In genomic region chr14:25231006-25231405, GRCh38 we compare ENCODE assay signal across 25 cellular contexts.
DNase-seq lines count a peak whose midpoint lies in the region; ATAC-seq and TF ChIP-seq lines count a peak whose summit lies in the region.
"Had no signal": no experiment of that assay in that cellular context is flagged by ENCODE, and none has a peak within 500 bp of the region (broad histone marks: within the 10 kb centered on the region; RNA-seq: fewer than 3 reads in every experiment).

No MANE protein-coding gene starts in this region.

- DNase-seq in EH (ENCODE audit: low read depth), result peak; percentile 1
- peak; percentile 73 to 94 for DNase-seq in NCI-H2081 (lab: John Stamatoyannopoulos, UW)
- peak; percentile 0 for DNase-seq in choroid plexus epithelial cell (ENCODE audit: low read depth)
- DNase-seq in pons (ENCODE audit: low spot score), result peak; percentile 63
- DNase-seq in germinal center (ENCODE audit: low spot score), result no peak
- no peak for DNase-seq in mucosa of descending colon
- DNase-seq: activated B cell treated with CpG ODN at 0.5 μM for 24 hours; activated CD4-positive, alpha-beta memory T cell treated with anti-CD3 and anti-CD28 coated beads for 36 hours; activated gamma-delta T cell; activated naive CD8-positive, alpha-beta T cell treated with anti-CD3 and anti-CD28 coated beads, Interleukin-2, amount 50 U/mL, for 24 hours; activated T-cell treated with anti-CD3 and anti-CD28 coated beads for 4 hours; CD4-positive, CD25-positive, alpha-beta regulatory T cell; DMS53; effector CD4-positive, alpha-beta T cell; kidney glomerular epithelial cell; MG63; NCI-H510A; ovary; sigmoid colon; stimulated activated CD8-positive, alpha-beta memory T cell treated with anti-CD3 and anti-CD28 coated beads, Interleukin-4, amount 100 ng/mL, for 48 hours; T1000 had no signal

- ATAC-seq in mucosa of descending colon (no peak), HG03460 (IDR thresholded peaks at IDR 0.05; ENCODE audit: unreplicated experiment) (no peak)
- ATAC-seq: activated naive CD8-positive, alpha-beta T cell treated with anti-CD3 and anti-CD28 coated beads, Interleukin-2, amount 50 U/mL, for 24 hours; body of pancreas; gastroesophageal sphincter had no signal

- no peaks in the 10 kb centered on the region for H3K4me1 ChIP-seq in mucosa of descending colon (ENCODE audit: low read depth)
- H3K4me1 ChIP-seq: body of pancreas, gastroesophageal sphincter, HAP-1, sigmoid colon had no signal

- intact Hi-C loops in mucosa of descending colon (cut with DNase I, micrococcal nuclease), result no loop called here

- no peak overlapping the region for H3K4me3 ChIP-seq in choroid plexus epithelial cell (ENCODE audit: low read depth, low read length)
- H3K4me3 ChIP-seq in mucosa of descending colon, result no peak overlapping the region
- H3K4me3 ChIP-seq: body of pancreas, gastroesophageal sphincter, HAP-1, MG63, ovary, sigmoid colon had no signal

- peaks cover 3% of the 10 kb centered on the region for H3K9me3 ChIP-seq in mucosa of descending colon
- H3K9me3 ChIP-seq: body of pancreas, gastroesophageal sphincter, MG63, ovary, sigmoid colon had no signal

- H3K36me3 ChIP-seq in mucosa of descending colon (ENCODE audit: low read depth), result no peaks in the 10 kb centered on the region
- H3K36me3 ChIP-seq: gastroesophageal sphincter, HAP-1, MG63, ovary, sigmoid colon had no signal

- no peak for TF ChIP-seq CTCF in choroid plexus epithelial cell (conservative IDR thresholded peaks at IDR 0.05; ENCODE audit: low read depth, low read length)
- TF ChIP-seq CTCF in mucosa of descending colon (IDR thresholded peaks at IDR 0.05), result no peak

Comparison
In these comparisons a context has a peak if more than half of its experiments do, and no peak if none do; other contexts are left out.
1. DNase-seq: peak in EH (single experiment), NCI-H2081 (2 of 2), choroid plexus epithelial cell (single experiment) and pons (single experiment); none in germinal center (single experiment) and mucosa of descending colon (0 of 3).